Comparison of ENCODE assay signal across 8 cellular contexts in the genomic region with DNA sequence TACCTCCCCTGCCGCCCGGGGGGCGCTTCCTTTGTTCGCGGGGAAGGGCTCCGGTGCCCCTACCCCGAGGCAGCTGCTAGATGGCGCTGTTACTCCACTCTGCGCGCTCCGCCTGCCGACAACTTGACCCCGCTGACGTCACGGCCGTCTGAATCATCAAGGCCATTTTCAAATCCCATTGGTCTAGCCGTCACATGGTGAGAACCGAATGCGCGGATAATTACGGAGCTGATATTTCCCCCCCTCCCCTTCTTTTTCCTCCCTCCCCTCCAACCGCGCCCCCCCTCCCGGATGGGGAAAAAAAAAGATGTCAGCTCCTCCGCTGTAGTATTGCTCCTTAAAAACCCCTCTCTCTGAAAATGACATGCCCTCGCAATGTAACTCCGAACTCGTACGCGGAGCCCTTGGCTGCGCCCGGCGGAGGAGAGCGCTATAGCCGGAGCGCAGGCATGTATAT. TPM values are rescaled to one million over a fixed set of nuclear protein-coding genes. Genes with fewer than 3 reads are reported as not detected.
DNase-seq lines count a peak whose midpoint lies in the region; ATAC-seq and TF ChIP-seq lines count a peak whose summit lies in the region.

Gene HOXC10, plus strand, starts transcription at position 246 of the 457 bp plus-strand sequence. Its CDS starts 114 bp downstream, at position 360.

- intact Hi-C loops in naive thymus-derived CD4-positive, alpha-beta T cell (cut with micrococcal nuclease) = loop anchor here in 1 of 2 donors (5.0 kb wide), 3 partner anchors 33 to 48 kb away; partner anchors contain the start of genes HOXC12, HOXC13 and HOXC6

- peaks cover 20 to 22% of the 10 kb centered on the region in 2 donors for H3K4me1 ChIP-seq in naive thymus-derived CD4-positive, alpha-beta T cell (ENCODE audit: control insufficient read depth in 2 of 2, insufficient read depth in 2 of 2, low read length in 2 of 2)

- peak within 1 kb of the TSS; percentile 34 to 77 (median 65) for H3K4me3 Mint-ChIP-seq in naive thymus-derived CD4-positive, alpha-beta T cell
- peak within 1 kb of the TSS; percentile 53 to 68 for H3K4me3 Mint-ChIP-seq in stimulated activated naive B cell treated with anti-CD40 and anti-IgM and Interleukin-4, amounts not matched to agents 10 μg/mL and 1 μg/mL and 100 μg/mL, for 72 hours

- H3K36me3 Mint-ChIP-seq in naive thymus-derived CD4-positive, alpha-beta T cell = no peaks in the 10 kb centered on the region
- H3K36me3 Mint-ChIP-seq in stimulated activated naive B cell treated with anti-CD40 and anti-IgM and Interleukin-4, amounts not matched to agents 10 μg/mL and 1 μg/mL and 100 μg/mL, for 72 hours = peaks cover 5 to 11% of the 10 kb centered on the region in 2 donors

- H3K27me3 Mint-ChIP-seq in naive thymus-derived CD4-positive, alpha-beta T cell = peaks cover 91 to 95% (median 92%) of the 10 kb centered on the region in 5 donors
- H3K27me3 Mint-ChIP-seq in stimulated activated naive B cell treated with anti-CD40 and anti-IgM and Interleukin-4, amounts not matched to agents 10 μg/mL and 1 μg/mL and 100 μg/mL, for 72 hours = peaks cover 82 to 95% of the 10 kb centered on the region in 2 donors

- peak; percentile 77 for ATAC-seq in naive thymus-derived CD4-positive, alpha-beta T cell
- no peak for ATAC-seq in stimulated activated naive B cell treated with anti-CD40 and anti-IgM and Interleukin-4, amounts not matched to agents 10 μg/mL and 1 μg/mL and 100 μg/mL, for 72 hours (replicated peaks)
- no peak for ATAC-seq in GM19324 (IDR thresholded peaks at IDR 0.05; ENCODE audit: low FRiP score, unreplicated experiment)

- H3K9me3 Mint-ChIP-seq in naive thymus-derived CD4-positive, alpha-beta T cell = peaks cover 0 to 18% (median 0%) of the 10 kb centered on the region in 11 donors
- peaks cover 0 to 2% of the 10 kb centered on the region in 2 donors for H3K9me3 Mint-ChIP-seq in stimulated activated naive B cell treated with anti-CD40 and anti-IgM and Interleukin-4, amounts not matched to agents 10 μg/mL and 1 μg/mL and 100 μg/mL, for 72 hours

- H3K9me3 ChIP-seq in naive thymus-derived CD4-positive, alpha-beta T cell (ENCODE audit: control insufficient read depth in 2 of 3, low read length in 3 of 3) = no peaks in the 10 kb centered on the region

- TF ChIP-seq CTCF in epithelial cell of esophagus (IDR thresholded peaks at IDR 0.05; ENCODE audit: insufficient read depth, low read depth, low read length, missing control alignments) = peak; percentile 45

- DNase-seq in COLO829 (ENCODE audit: low spot score) = peak; percentile 93
- DNase-seq in HEK293T (ENCODE audit: extremely low spot score) = peak; percentile 85
- peak; percentile 96 for DNase-seq in NCI-H748 (lab: John Stamatoyannopoulos, UW; ENCODE audit: unreplicated experiment)
- peak; percentile 56 to 65 for DNase-seq in activated CD8-positive, alpha-beta memory T cell treated with anti-CD3 and anti-CD28 coated beads for 1 hour (ENCODE audit: extremely low read depth in 1 of 2, low read depth in 1 of 2)
- peak; percentile 71 for DNase-seq in epithelial cell of esophagus (ENCODE audit: low read depth)
- DNase-seq in naive thymus-derived CD4-positive, alpha-beta T cell = peak in 4 of 9 donors; percentile 45 to 67 (median 55)
- no peak for DNase-seq in stimulated activated naive B cell treated with anti-CD40 and anti-IgM and Interleukin-4, amounts not matched to agents 10 μg/mL and 1 μg/mL and 100 μg/mL, for 72 hours

- H3K4me1 Mint-ChIP-seq in naive thymus-derived CD4-positive, alpha-beta T cell = peaks cover 27 to 54% (median 37%) of the 10 kb centered on the region in 7 donors
- peaks cover 22 to 50% of the 10 kb centered on the region in 2 donors for H3K4me1 Mint-ChIP-seq in stimulated activated naive B cell treated with anti-CD40 and anti-IgM and Interleukin-4, amounts not matched to agents 10 μg/mL and 1 μg/mL and 100 μg/mL, for 72 hours

- H3K27ac ChIP-seq in naive thymus-derived CD4-positive, alpha-beta T cell (ENCODE audit: low read depth, low read length) = no peak within 1 kb of the TSS

- no peaks in the 10 kb centered on the region for H3K36me3 ChIP-seq in naive thymus-derived CD4-positive, alpha-beta T cell (ENCODE audit: control insufficient read depth in 2 of 3, insufficient read depth in 3 of 3, low read length in 3 of 3)

- POLR2A ChIA-PET in HEK293T (lab: Yijun Ruan, JAX) = interaction anchor here (0.6 to 4.9 kb wide), 10 partner anchors 12 to 223 kb away, joined by 3 to 69 read pairs (median 4); partner anchors contain the start of genes HOXC11 and HOXC9
- POLR2A ChIA-PET in naive thymus-derived CD4-positive, alpha-beta T cell (lab: Charles Lee) = no interaction called here

- no peak within 1 kb of the TSS for H3K4me3 ChIP-seq in epithelial cell of esophagus (ENCODE audit: low read length)
- no peak within 1 kb of the TSS for H3K4me3 ChIP-seq in naive thymus-derived CD4-positive, alpha-beta T cell (ENCODE audit: low read length)

- CTCF ChIA-PET in HEK293T (lab: Yijun Ruan, JAX) = interaction anchor here (0.6 to 5.6 kb wide), 38 partner anchors 8 to 357 kb away, joined by 3 to 44 read pairs (median 4); partner anchors contain the start of genes HOXC4, HOXC5, HOXC6 and HOXC8
- CTCF ChIA-PET in naive thymus-derived CD4-positive, alpha-beta T cell (lab: Charles Lee) = interaction anchor here (0.6 to 0.9 kb wide), 2 partner anchors 217 to 230 kb away, joined by 3 read pairs; no protein-coding TSS in a partner anchor

- H3K27me3 ChIP-seq in naive thymus-derived CD4-positive, alpha-beta T cell (ENCODE audit: control insufficient read depth in 2 of 2, insufficient read depth in 2 of 2, low read length in 2 of 2) = peaks cover 60 to 89% of the 10 kb centered on the region in 2 donors

- H3K27ac Mint-ChIP-seq in naive thymus-derived CD4-positive, alpha-beta T cell = peak within 1 kb of the TSS in 6 of 9 donors; percentile 34 to 81 (median 65)
- H3K27ac Mint-ChIP-seq in stimulated activated naive B cell treated with anti-CD40 and anti-IgM and Interleukin-4, amounts not matched to agents 10 μg/mL and 1 μg/mL and 100 μg/mL, for 72 hours = peak within 1 kb of the TSS; percentile 93

TF ChIP-seq in HEK293T, 16 proteins besides CTCF, POLR2A, EP300 and RAD21:
- TF ChIP-seq SUZ12 (IDR thresholded peaks at IDR 0.05) (no peak), HDGF (IDR thresholded peaks at IDR 0.05; ENCODE audit: borderline replicate concordance) (no peak), ZNF384 (IDR thresholded peaks at IDR 0.05) (no peak), NFRKB (IDR thresholded peaks at IDR 0.05) (no peak), FOXK2 (IDR thresholded peaks at IDR 0.05) (no peak)
TF ChIP-seq in HEK293T: peak in this region for 0.

RNA-seq across cellular contexts. Expression of gene HOXC10, which starts in this region (rescaled TPM):
- total RNA-seq in naive thymus-derived CD4-positive, alpha-beta T cell = not detected
- not detected for polyA plus RNA-seq in naive thymus-derived CD4-positive, alpha-beta T cell

Comparison
In these comparisons a context has a peak if more than half of its experiments do, and no peak if none do; other contexts are left out.
1. Peak in ATAC-seq in naive thymus-derived CD4-positive, alpha-beta T cell; RNA of the gene not detected or under 1 TPM.